15 cellular contexts compared by ENCODE assay signal in the genomic region with DNA sequence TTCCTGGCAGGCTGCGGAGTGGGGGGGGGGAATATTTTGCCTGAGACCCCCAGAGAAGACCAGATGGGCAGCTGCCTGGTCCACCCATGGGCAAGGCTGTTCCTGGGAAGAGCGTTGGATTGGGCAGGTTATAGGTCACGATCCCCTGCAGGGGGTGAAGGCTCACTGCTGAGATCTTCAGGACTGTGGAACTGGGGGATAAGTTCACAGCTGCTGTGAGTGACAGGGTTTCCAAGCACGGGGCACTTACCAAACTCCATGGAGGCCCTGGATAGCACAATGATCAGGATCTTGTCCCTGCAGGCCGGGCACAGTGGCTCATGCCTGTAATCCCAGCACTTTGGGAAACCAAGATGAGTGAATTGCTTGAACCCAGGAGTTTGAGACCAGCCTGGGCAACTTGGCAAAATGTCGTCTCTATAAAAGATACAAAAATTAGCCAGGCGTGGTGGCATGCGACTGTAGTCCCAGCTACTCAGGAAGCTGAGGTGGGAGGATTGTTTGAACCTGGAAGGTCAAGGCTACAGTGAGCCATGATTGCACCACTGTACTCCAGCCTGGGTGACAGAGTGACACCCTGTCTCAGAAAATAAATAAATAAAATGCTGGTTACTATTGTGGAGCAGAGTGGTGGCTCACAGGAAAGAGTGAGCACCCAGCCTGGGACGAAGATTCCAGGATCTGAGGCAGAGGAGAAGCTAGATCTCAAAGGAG.
DNase-seq lines count a peak whose midpoint lies in the region; ATAC-seq and TF ChIP-seq lines count a peak whose summit lies in the region.
"Had no signal": no experiment of that assay in that cellular context is flagged by ENCODE, and none has a peak within 500 bp of the region (broad histone marks: within the 10 kb centered on the region; RNA-seq: fewer than 3 reads in every experiment).

No MANE protein-coding gene starts in this region.

- H3K27me3 Mint-ChIP-seq in WTC11 (ENCODE audit: low read depth) (peaks cover 2% of the 10 kb centered on the region; the same call in 1 of the 2 replicates), type B pancreatic cell (peaks cover 22% of the 10 kb centered on the region)

- ATAC-seq in WTC11 = no peak
- ATAC-seq in lung (ENCODE audit: insufficient read depth, low FRiP score) = no peak
- ATAC-seq in HG02763 (IDR thresholded peaks at IDR 0.05; ENCODE audit: unreplicated experiment) = no peak
- ATAC-seq: CD8-positive, alpha-beta T cell had no signal

- DNase-seq in WTC11 (ENCODE audit: low spot score) (no peak), esophagus muscularis mucosa (ENCODE audit: extremely low spot score) (peak; percentile 72), lung (ENCODE audit: low spot score) (peak; percentile 3), type B pancreatic cell (ENCODE audit: extremely low spot score, unreplicated experiment) (peak; percentile 32), BE2C (no peak), NCI-H446 treated with DMSO at 0.1 percent for 48 hours (lab: John Stamatoyannopoulos, UW) (no peak)
- DNase-seq: ACHN; CD8-positive, alpha-beta T cell; COR-L47; DMS153; DND-41; GDM1 had no signal

- no peak for TF ChIP-seq POLR2A in esophagus muscularis mucosa (IDR thresholded peaks at IDR 0.05; ENCODE audit: low read depth)

- H3K36me3 Mint-ChIP-seq in WTC11 (no peaks in the 10 kb centered on the region), type B pancreatic cell (no peaks in the 10 kb centered on the region)
- H3K36me3 Mint-ChIP-seq: CD8-positive, alpha-beta T cell had no signal

- 73% methylated on average over 6 of the region's 9 CpGs for WGBS in esophagus muscularis mucosa
- WGBS in lung, 2 donors = 85 to 86% methylated on average over 9 of the region's 9 CpGs

- TF ChIP-seq EP300 in esophagus muscularis mucosa (IDR thresholded peaks at IDR 0.05) = no peak

- H3K9me3 Mint-ChIP-seq in WTC11 (no peaks in the 10 kb centered on the region), type B pancreatic cell (no peaks in the 10 kb centered on the region)
- H3K9me3 Mint-ChIP-seq: CD8-positive, alpha-beta T cell had no signal

- peaks cover 0 to 11% (median 0%) of the 10 kb centered on the region in 4 donors for H3K27me3 ChIP-seq in esophagus muscularis mucosa
- H3K27me3 ChIP-seq in lung (ENCODE audit: control insufficient read depth, insufficient read depth) = no peaks in the 10 kb centered on the region
- peaks cover 4% of the 10 kb centered on the region; the same call in 1 of the 2 replicates for H3K27me3 ChIP-seq in BE2C

- H3K4me3 Mint-ChIP-seq in WTC11 (no peak overlapping the region), type B pancreatic cell (no peak overlapping the region)
- H3K4me3 Mint-ChIP-seq: CD8-positive, alpha-beta T cell had no signal

- H3K27ac ChIP-seq in esophagus muscularis mucosa (replicated peaks in 1 of 4) (no peak overlapping the region), lung (ENCODE audit: low read depth in 1 of 2, low read length in 1 of 2) (no peak overlapping the region)
- H3K27ac ChIP-seq: C4-2B had no signal

- CTCF ChIA-PET in WTC11 (lab: Charles Lee) = interaction anchor here (0.8 kb wide), 1 partner anchor 205 kb away, joined by 3 read pairs; no protein-coding TSS in a partner anchor

- no peaks in the 10 kb centered on the region for H3K36me3 ChIP-seq in esophagus muscularis mucosa
- no peaks in the 10 kb centered on the region for H3K36me3 ChIP-seq in lung (ENCODE audit: control insufficient read depth in 2 of 2, insufficient read depth in 2 of 2, low read length in 2 of 2)
- H3K36me3 ChIP-seq in BE2C = no peaks in the 10 kb centered on the region
- H3K36me3 ChIP-seq: HAP-1 had no signal

- POLR2A ChIA-PET in WTC11 (lab: Charles Lee) = no interaction called here

- H3K4me1 Mint-ChIP-seq in WTC11 (no peaks in the 10 kb centered on the region), type B pancreatic cell (ENCODE audit: unreplicated experiment) (peaks cover 4% of the 10 kb centered on the region)

- H3K27ac Mint-ChIP-seq in WTC11 (no peak overlapping the region), type B pancreatic cell (no peak overlapping the region)
- H3K27ac Mint-ChIP-seq: CD8-positive, alpha-beta T cell had no signal

- no peak overlapping the region for H3K4me3 ChIP-seq in esophagus muscularis mucosa
- H3K4me3 ChIP-seq in lung = no peak overlapping the region
- H3K4me3 ChIP-seq in BE2C (ENCODE audit: low read depth, low read length) = no peak overlapping the region
- H3K4me3 ChIP-seq: HAP-1 had no signal

- intact Hi-C loops in esophagus muscularis mucosa (cut with DNase I) = no loop called here

- TF ChIP-seq CTCF in WTC11 (IDR thresholded peaks at IDR 0.05) (no peak), esophagus muscularis mucosa (IDR thresholded peaks at IDR 0.05) (no peak), lung (IDR thresholded peaks at IDR 0.05; ENCODE audit: control extremely low read depth, extremely low read depth) (no peak), type B pancreatic cell (conservative IDR thresholded peaks at IDR 0.05) (no peak), BE2C (IDR thresholded peaks at IDR 0.05; ENCODE audit: low read depth, low read length) (no peak)

- H3K4me1 ChIP-seq in esophagus muscularis mucosa (no peaks in the 10 kb centered on the region), lung (ENCODE audit: control insufficient read depth in 2 of 2, insufficient read depth in 2 of 2, low read length in 2 of 2) (no peaks in the 10 kb centered on the region), BE2C (no peaks in the 10 kb centered on the region)
- H3K4me1 ChIP-seq: HAP-1 had no signal

- H3K9me3 ChIP-seq in esophagus muscularis mucosa (no peaks in the 10 kb centered on the region), lung (ENCODE audit: control insufficient read depth in 2 of 2, insufficient read depth in 1 of 2, low read length in 1 of 2) (no peaks in the 10 kb centered on the region), BE2C (no peaks in the 10 kb centered on the region)
- H3K9me3 ChIP-seq: HAP-1 had no signal

TF ChIP-seq in WTC11, 78 proteins besides CTCF, POLR2A, EP300 and RAD21:
- no peak for TF ChIP-seq JUN (CRISPR knock-in tag; IDR thresholded peaks at IDR 0.05)
- no peak for TF ChIP-seq GRHL2 (CRISPR knock-in tag; IDR thresholded peaks at IDR 0.05; ENCODE audit: insufficient replicate concordance, severe bottlenecking)
- no peak for TF ChIP-seq NR3C1 (CRISPR knock-in tag; conservative IDR thresholded peaks at IDR 0.05; ENCODE audit: low read depth)
- peak; percentile 57; the same call in 1 of the 2 replicates for TF ChIP-seq GABPB1 (CRISPR knock-in tag; IDR thresholded peaks at IDR 0.05)
- TF ChIP-seq ZNF219 (CRISPR knock-in tag; IDR thresholded peaks at IDR 0.05; ENCODE audit: borderline replicate concordance) = no peak
- TF ChIP-seq FOXJ3 (CRISPR knock-in tag; IDR thresholded peaks at IDR 0.05; ENCODE audit: borderline replicate concordance) = no peak

Comparison
In these comparisons a context has a peak if more than half of its experiments do, and no peak if none do; other contexts are left out.
1. DNase-seq: peak in esophagus muscularis mucosa (single experiment), lung (single experiment) and type B pancreatic cell (single experiment); none in WTC11 (single experiment), BE2C (single experiment) and NCI-H446 treated with DMSO at 0.1 percent for 48 hours (single experiment).